27 cellular contexts compared by ENCODE assay signal in genomic region chr14:50453869-50454268, GRCh38. TPM values are rescaled to one million over a fixed set of nuclear protein-coding genes. Genes with fewer than 3 reads are reported as not detected.
DNase-seq lines count a peak whose midpoint lies in the region; ATAC-seq and TF ChIP-seq lines count a peak whose summit lies in the region.
"Had no signal": no experiment of that assay in that cellular context is flagged by ENCODE, and none has a peak within 500 bp of the region (broad histone marks: within the 10 kb centered on the region; RNA-seq: fewer than 3 reads in every experiment).

No MANE protein-coding gene starts in this region.

- intact Hi-C loops in mucosa of descending colon (cut with DNase I, micrococcal nuclease) (no loop called here), Right ventricle myocardium superior (cut with DNase I) (no loop called here)

- peaks cover 39% of the 10 kb centered on the region for H3F3A ChIP-seq in SK-N-SH (replicated peaks; ENCODE audit: insufficient read depth)

- peaks cover 34% of the 10 kb centered on the region; the same call in 1 of the 2 replicates for H3K79me2 ChIP-seq in SK-N-SH (ENCODE audit: insufficient read depth)

- TF ChIP-seq CTCF in SK-N-SH (IDR thresholded peaks at IDR 0.05) (no peak), chondrocyte (IDR thresholded peaks at IDR 0.05) (no peak), mucosa of descending colon (IDR thresholded peaks at IDR 0.05) (no peak)

- H3K27me3 ChIP-seq in SK-N-SH (ENCODE audit: insufficient read depth), result no peaks in the 10 kb centered on the region
- H3K27me3 ChIP-seq: MG63, spleen had no signal

- H3K4me3 Mint-ChIP-seq in chondrocyte (ENCODE audit: unreplicated experiment) (no peak overlapping the region), memory B cell (no peak overlapping the region)
- H3K4me3 Mint-ChIP-seq: brain; CD14-positive monocyte; natural killer cell treated with Interleukin-12 subunit alpha and Interleukin-12 subunit beta and Interleukin-15 and Interleukin-18, amount 100 ng/mL, for 72 hours; T-helper 2 cell treated with Interferon-gamma antibody and Interleukin-4, amounts not matched to agents 5 μg/mL and 100 μg/mL, for 36 hours; type B pancreatic cell had no signal

- H3K4me1 ChIP-seq in SK-N-SH (ENCODE audit: control insufficient read depth in 1 of 2, insufficient read depth in 2 of 2, low read depth in 1 of 2, low read length in 1 of 2) (peaks cover 0 to 6% of the 10 kb centered on the region in 2 experiments; a peak in 2 of 4 replicates), mucosa of descending colon (ENCODE audit: low read depth) (no peaks in the 10 kb centered on the region)
- H3K4me1 ChIP-seq: left ventricle myocardium inferior, spleen had no signal

- H3K36me3 ChIP-seq in SK-N-SH (replicated peaks in 1 of 2; ENCODE audit: control insufficient read depth in 1 of 2, insufficient read depth in 2 of 2, low read length in 1 of 2) (peaks cover 68 to 88% of the 10 kb centered on the region in 2 experiments), mucosa of descending colon (ENCODE audit: low read depth) (no peaks in the 10 kb centered on the region)

- H3K4me1 Mint-ChIP-seq in chondrocyte (ENCODE audit: low read depth) (peaks cover 16% of the 10 kb centered on the region), memory B cell (no peaks in the 10 kb centered on the region)
- H3K4me1 Mint-ChIP-seq: brain, CD14-positive monocyte had no signal

- H3K36me3 Mint-ChIP-seq in chondrocyte (ENCODE audit: low read depth) (peaks cover 23% of the 10 kb centered on the region), memory B cell (peaks cover 45% of the 10 kb centered on the region)

- H3K27ac Mint-ChIP-seq in chondrocyte (ENCODE audit: unreplicated experiment), result peak overlapping the region; percentile 60
- H3K27ac Mint-ChIP-seq in memory B cell, result peak overlapping the region; percentile 22
- H3K27ac Mint-ChIP-seq: CD14-positive monocyte; T-helper 2 cell treated with Interferon-gamma antibody and Interleukin-4, amounts not matched to agents 5 μg/mL and 100 μg/mL, for 36 hours; type B pancreatic cell had no signal

- no peaks in the 10 kb centered on the region for H3K9me2 ChIP-seq in SK-N-SH

- H3K27ac ChIP-seq in SK-N-SH (ENCODE audit: low read depth in 2 of 2, low read length in 1 of 2) (peak overlapping the region; percentile 47 to 92; a peak in 3 of 4 replicates), temporal lobe (ENCODE audit: low read depth, low read length) (peak overlapping the region; percentile 21)
- H3K27ac ChIP-seq: left ventricle myocardium inferior, SK-N-MC, spleen had no signal

- H3K4me3 ChIP-seq in SK-N-SH (ENCODE audit: low read depth in 2 of 2, low read length in 1 of 2), result no peak overlapping the region
- H3K4me3 ChIP-seq in mucosa of descending colon, result no peak overlapping the region
- H3K4me3 ChIP-seq: left ventricle myocardium inferior, MG63, SK-N-MC, spleen had no signal

- peaks cover 12% of the 10 kb centered on the region for H4K20me1 ChIP-seq in SK-N-SH (ENCODE audit: insufficient read depth)

- no peaks in the 10 kb centered on the region for H3K27me3 Mint-ChIP-seq in chondrocyte (ENCODE audit: low read depth)
- no peaks in the 10 kb centered on the region for H3K27me3 Mint-ChIP-seq in memory B cell
- H3K27me3 Mint-ChIP-seq: brain; natural killer cell treated with Interleukin-12 subunit alpha and Interleukin-12 subunit beta and Interleukin-15 and Interleukin-18, amount 100 ng/mL, for 72 hours; type B pancreatic cell had no signal

- CTCF ChIA-PET in SK-N-SH (lab: Yijun Ruan, JAX), result interaction anchor here (0.6 kb wide), 1 partner anchor 407 kb away, joined by 3 read pairs; no protein-coding TSS in a partner anchor

- H2AFZ ChIP-seq in SK-N-SH (ENCODE audit: low read depth), result no peak overlapping the region

- 94% methylated on average over 2 of the region's 2 CpGs for WGBS in SK-N-SH (ENCODE audit: low lambda C conversion rate)

- DNase-seq in SK-N-SH, result no peak
- no peak for DNase-seq in chondrocyte (ENCODE audit: low spot score)
- DNase-seq in memory B cell (ENCODE audit: low spot score in 2 of 2), result no peak
- no peak for DNase-seq in globus pallidus (ENCODE audit: low spot score)
- DNase-seq in mucosa of descending colon, result no peak
- DNase-seq in Right ventricle myocardium superior, result no peak
- DNase-seq: activated CD4-positive, alpha-beta T cell treated with anti-CD3 and anti-CD28 coated beads for 4 hours; activated naive CD4-positive, alpha-beta T cell; activated T-cell treated with anti-CD3 and anti-CD28 coated beads, Interleukin-2, amount 50 U/mL, for 1 hour; Calu3; DND-41; effector CD8-positive, alpha-beta T cell; KBM-7; left ventricle myocardium inferior; MG63; NCI-H1105 treated with DMSO at 0.1 percent for 48 hours; NCI-H1930; NCI-H69; RPMI8226; spleen had no signal

- no peak for ATAC-seq in memory B cell (ENCODE audit: low read depth)
- ATAC-seq in mucosa of descending colon, result no peak
- ATAC-seq in Right ventricle myocardium superior (ENCODE audit: poor library complexity), result no peak

- POLR2A ChIA-PET in SK-N-SH (lab: Yijun Ruan, JAX), result no interaction called here

- peak overlapping the region; percentile 19; the same call in 1 of the 2 replicates for H3K9ac ChIP-seq in SK-N-SH

- TF ChIP-seq EP300 in SK-N-SH (IDR thresholded peaks at IDR 0.05; ENCODE audit: borderline replicate concordance in 1 of 2, low read depth in 1 of 2, low read length in 1 of 2), result no peak

- H3K9me3 ChIP-seq in SK-N-SH (no peaks in the 10 kb centered on the region), mucosa of descending colon (no peaks in the 10 kb centered on the region)
- H3K9me3 ChIP-seq: MG63, spleen had no signal

- no peak for TF ChIP-seq RAD21 in SK-N-SH (IDR thresholded peaks at IDR 0.05; ENCODE audit: low read length)

- H3K4me2 ChIP-seq in SK-N-SH, result peak overlapping the region; percentile 1; the same call in 1 of the 2 replicates

- H3K9me3 Mint-ChIP-seq in chondrocyte (ENCODE audit: low read depth) (peaks cover 5% of the 10 kb centered on the region), memory B cell (peaks cover 3% of the 10 kb centered on the region)
- H3K9me3 Mint-ChIP-seq: natural killer cell treated with Interleukin-12 subunit alpha and Interleukin-12 subunit beta and Interleukin-15 and Interleukin-18, amount 100 ng/mL, for 72 hours; T-helper 2 cell treated with Interferon-gamma antibody and Interleukin-4, amounts not matched to agents 5 μg/mL and 100 μg/mL, for 36 hours had no signal

TF ChIP-seq in SK-N-SH, 30 proteins besides CTCF, POLR2A, EP300 and RAD21:
- TF ChIP-seq, protein P1, sequence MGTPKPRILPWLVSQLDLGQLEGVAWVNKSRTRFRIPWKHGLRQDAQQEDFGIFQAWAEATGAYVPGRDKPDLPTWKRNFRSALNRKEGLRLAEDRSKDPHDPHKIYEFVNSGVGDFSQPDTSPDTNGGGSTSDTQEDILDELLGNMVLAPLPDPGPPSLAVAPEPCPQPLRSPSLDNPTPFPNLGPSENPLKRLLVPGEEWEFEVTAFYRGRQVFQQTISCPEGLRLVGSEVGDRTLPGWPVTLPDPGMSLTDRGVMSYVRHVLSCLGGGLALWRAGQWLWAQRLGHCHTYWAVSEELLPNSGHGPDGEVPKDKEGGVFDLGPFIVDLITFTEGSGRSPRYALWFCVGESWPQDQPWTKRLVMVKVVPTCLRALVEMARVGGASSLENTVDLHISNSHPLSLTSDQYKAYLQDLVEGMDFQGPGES (IDR thresholded peaks at IDR 0.05; ENCODE audit: low read depth, low read length), result no peak
- TF ChIP-seq, protein P2, sequence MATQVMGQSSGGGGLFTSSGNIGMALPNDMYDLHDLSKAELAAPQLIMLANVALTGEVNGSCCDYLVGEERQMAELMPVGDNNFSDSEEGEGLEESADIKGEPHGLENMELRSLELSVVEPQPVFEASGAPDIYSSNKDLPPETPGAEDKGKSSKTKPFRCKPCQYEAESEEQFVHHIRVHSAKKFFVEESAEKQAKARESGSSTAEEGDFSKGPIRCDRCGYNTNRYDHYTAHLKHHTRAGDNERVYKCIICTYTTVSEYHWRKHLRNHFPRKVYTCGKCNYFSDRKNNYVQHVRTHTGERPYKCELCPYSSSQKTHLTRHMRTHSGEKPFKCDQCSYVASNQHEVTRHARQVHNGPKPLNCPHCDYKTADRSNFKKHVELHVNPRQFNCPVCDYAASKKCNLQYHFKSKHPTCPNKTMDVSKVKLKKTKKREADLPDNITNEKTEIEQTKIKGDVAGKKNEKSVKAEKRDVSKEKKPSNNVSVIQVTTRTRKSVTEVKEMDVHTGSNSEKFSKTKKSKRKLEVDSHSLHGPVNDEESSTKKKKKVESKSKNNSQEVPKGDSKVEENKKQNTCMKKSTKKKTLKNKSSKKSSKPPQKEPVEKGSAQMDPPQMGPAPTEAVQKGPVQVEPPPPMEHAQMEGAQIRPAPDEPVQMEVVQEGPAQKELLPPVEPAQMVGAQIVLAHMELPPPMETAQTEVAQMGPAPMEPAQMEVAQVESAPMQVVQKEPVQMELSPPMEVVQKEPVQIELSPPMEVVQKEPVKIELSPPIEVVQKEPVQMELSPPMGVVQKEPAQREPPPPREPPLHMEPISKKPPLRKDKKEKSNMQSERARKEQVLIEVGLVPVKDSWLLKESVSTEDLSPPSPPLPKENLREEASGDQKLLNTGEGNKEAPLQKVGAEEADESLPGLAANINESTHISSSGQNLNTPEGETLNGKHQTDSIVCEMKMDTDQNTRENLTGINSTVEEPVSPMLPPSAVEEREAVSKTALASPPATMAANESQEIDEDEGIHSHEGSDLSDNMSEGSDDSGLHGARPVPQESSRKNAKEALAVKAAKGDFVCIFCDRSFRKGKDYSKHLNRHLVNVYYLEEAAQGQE (IDR thresholded peaks at IDR 0.05; ENCODE audit: low read depth, low read length), result no peak
- TF ChIP-seq GATA2 (CRISPR knock-in tag; IDR thresholded peaks at IDR 0.05), result no peak
- TF ChIP-seq GABPA (IDR thresholded peaks at IDR 0.05; ENCODE audit: low read depth), result no peak

RNA-seq across cellular contexts. Expression of gene CDKL1, which starts 57.2 kb away (rescaled TPM):
- polyA plus RNA-seq in SK-N-SH (2012; rRNA removed), result 1.7 and 2.5 TPM in 2 replicates
- polyA plus RNA-seq in SK-N-SH (2012; cell fraction: cytosol; rRNA removed), result 1.4 and 1.5 TPM in 2 replicates
- polyA plus RNA-seq in SK-N-SH (2012; cell fraction: nucleus; rRNA removed), result 1.6 and 2.8 TPM in 2 replicates
- total RNA-seq in chondrocyte, result 8.4 to 15.7 TPM (median 9.4 TPM) in 3 replicates
- total RNA-seq in temporal lobe, result 15.7 TPM
- total RNA-seq in mucosa of descending colon, result 10 to 100 TPM; 31.0 to 70.4 (median 53.5) TPM
- 1.4 TPM for total RNA-seq in Right ventricle myocardium superior
